ENCODE assay signal across 1 cellular context in genomic region chr1:158362941-158363340, GRCh38.
TF ChIP-seq lines count a peak whose summit lies in the region.

No MANE protein-coding gene starts in this region.

TF ChIP-seq in HepG2, 621 proteins besides CTCF, POLR2A, EP300 and RAD21:
- no peak for TF ChIP-seq ZNF280D (CRISPR knock-in tag; IDR thresholded peaks at IDR 0.05)
- no peak for TF ChIP-seq ZNF432 (CRISPR knock-in tag; IDR thresholded peaks at IDR 0.05; ENCODE audit: borderline replicate concordance)
- no peak for TF ChIP-seq SAP130 (CRISPR knock-in tag; IDR thresholded peaks at IDR 0.05; ENCODE audit: low read depth)
- no peak for TF ChIP-seq ZNF3 (CRISPR knock-in tag; IDR thresholded peaks at IDR 0.05)
- no peak for TF ChIP-seq ZNF367 (CRISPR knock-in tag; IDR thresholded peaks at IDR 0.05; ENCODE audit: borderline replicate concordance)
- TF ChIP-seq RCOR2 (CRISPR knock-in tag; IDR thresholded peaks at IDR 0.05), result no peak
- TF ChIP-seq TSC22D2 (CRISPR knock-in tag; IDR thresholded peaks at IDR 0.05; ENCODE audit: borderline replicate concordance), result no peak
- no peak for TF ChIP-seq GMEB2 (CRISPR knock-in tag; IDR thresholded peaks at IDR 0.05; ENCODE audit: low read depth)
- no peak for TF ChIP-seq PRMT3 (CRISPR knock-in tag; IDR thresholded peaks at IDR 0.05; ENCODE audit: borderline replicate concordance, low read depth)
- TF ChIP-seq ZNF382 (CRISPR knock-in tag; IDR thresholded peaks at IDR 0.05; ENCODE audit: borderline replicate concordance), result no peak
- TF ChIP-seq ZBTB14 (CRISPR knock-in tag; IDR thresholded peaks at IDR 0.05), result no peak
- TF ChIP-seq SYNCRIP (IDR thresholded peaks at IDR 0.05; ENCODE audit: insufficient read depth, low read depth, low read length), result no peak
- TF ChIP-seq RXRA (CRISPR knock-in tag; IDR thresholded peaks at IDR 0.05), result no peak
- no peak for TF ChIP-seq ARID2 (CRISPR knock-in tag; IDR thresholded peaks at IDR 0.05; ENCODE audit: borderline replicate concordance)
- no peak for TF ChIP-seq ARID3A (IDR thresholded peaks at IDR 0.05; ENCODE audit: low read depth, low read length)
- no peak for TF ChIP-seq ATF1 (CRISPR knock-in tag; IDR thresholded peaks at IDR 0.05)
- no peak for TF ChIP-seq HINFP (CRISPR knock-in tag; IDR thresholded peaks at IDR 0.05; ENCODE audit: low read depth)
